16 cellular contexts compared by ENCODE assay signal in genomic region chr1:101162300-101162699, GRCh38.
DNase-seq lines count a peak whose midpoint lies in the region; ATAC-seq and TF ChIP-seq lines count a peak whose summit lies in the region.
"Had no signal": no experiment of that assay in that cellular context is flagged by ENCODE, and none has a peak within 500 bp of the region (broad histone marks: within the 10 kb centered on the region; RNA-seq: fewer than 3 reads in every experiment).

No MANE protein-coding gene starts in this region.

- WGBS in heart left ventricle, 4 donors = 59 to 68% (median 68%) methylated on average over 3 of the region's 3 CpGs
- 65 to 68% methylated on average over 3 of the region's 3 CpGs for WGBS in esophagus squamous epithelium, 2 donors
- WGBS in psoas muscle, 3 donors = 64 to 66% (median 65%) methylated on average over 3 of the region's 3 CpGs

- TF ChIP-seq POLR2A in heart left ventricle (IDR thresholded peaks at IDR 0.05) (no peak), esophagus squamous epithelium (IDR thresholded peaks at IDR 0.05) (no peak)

- peak overlapping the region; percentile 50 to 81 (median 68) for H3K27ac ChIP-seq in heart left ventricle
- H3K27ac ChIP-seq in esophagus squamous epithelium = peak overlapping the region in 3 of 4 donors; percentile 27 to 56 (median 39)
- H3K27ac ChIP-seq in psoas muscle = peak overlapping the region; percentile 47
- peak overlapping the region; percentile 15 for H3K27ac ChIP-seq in upper lobe of right lung

- DNase-seq in heart left ventricle (no peak), left cardiac atrium (no peak), esophagus squamous epithelium (lab: John Stamatoyannopoulos, UW) (no peak), psoas muscle (no peak), upper lobe of right lung (no peak), NCI-H1694 treated with DMSO at 0.1 percent for 48 hours (lab: John Stamatoyannopoulos, UW) (no peak)
- DNase-seq: 8988T; H7; NCI-H1105; NCI-H2081 treated with DMSO at 0.1 percent for 48 hours; NCI-H510A; NCI-H748 treated with DMSO at 0.1 percent for 48 hours; NK-92 treated with Interleukin-12 subunit alpha and Interleukin-12 subunit beta, amount 100 ng/mL, for 24 hours; SHP77 had no signal

- H3K4me1 ChIP-seq in heart left ventricle (peaks cover 3 to 38% (median 12%) of the 10 kb centered on the region in 12 donors), esophagus squamous epithelium (no peaks in the 10 kb centered on the region), psoas muscle (no peaks in the 10 kb centered on the region), upper lobe of right lung (peaks cover 10% of the 10 kb centered on the region)

- H3K4me3 ChIP-seq in heart left ventricle = no peak overlapping the region
- no peak overlapping the region for H3K4me3 ChIP-seq in esophagus squamous epithelium
- no peak overlapping the region for H3K4me3 ChIP-seq in psoas muscle
- no peak overlapping the region for H3K4me3 ChIP-seq in upper lobe of right lung

- intact Hi-C loops in heart left ventricle (cut with DNase I) = loop anchor here in 3 of 10 donors (5.0 kb wide), 1 partner anchor 75 kb away; the partner anchor contains the start of gene S1PR1 (in 3 of the 3)
- intact Hi-C loops in left cardiac atrium (cut with DNase I) = no loop called here
- intact Hi-C loops in esophagus squamous epithelium (cut with DNase I) = no loop called here
- intact Hi-C loops in psoas muscle (cut with DNase I) = loop anchor here in 1 of 2 donors (2.0 kb wide), 1 partner anchor 79 kb away; no protein-coding TSS in a partner anchor
- intact Hi-C loops in upper lobe of right lung (cut with DNase I) = no loop called here

- H3K9me3 ChIP-seq in heart left ventricle = peaks cover 0 to 6% (median 0%) of the 10 kb centered on the region in 12 donors
- no peaks in the 10 kb centered on the region for H3K9me3 ChIP-seq in esophagus squamous epithelium
- H3K9me3 ChIP-seq in psoas muscle = no peaks in the 10 kb centered on the region
- no peaks in the 10 kb centered on the region for H3K9me3 ChIP-seq in upper lobe of right lung

- ATAC-seq in heart left ventricle = peak in 1 of 4 donors; percentile 64
- no peak for ATAC-seq in left cardiac atrium
- no peak for ATAC-seq in psoas muscle
- ATAC-seq in upper lobe of right lung = no peak
- ATAC-seq in HG03571 (IDR thresholded peaks at IDR 0.05; ENCODE audit: unreplicated experiment) = no peak
- no peak for ATAC-seq in GM18861 (IDR thresholded peaks at IDR 0.05; ENCODE audit: unreplicated experiment)

- TF ChIP-seq CTCF in heart left ventricle (IDR thresholded peaks at IDR 0.05) = no peak
- TF ChIP-seq CTCF in esophagus squamous epithelium (IDR thresholded peaks at IDR 0.05) = no peak
- no peak for TF ChIP-seq CTCF in psoas muscle (IDR thresholded peaks at IDR 0.05)
- TF ChIP-seq CTCF in upper lobe of right lung (IDR thresholded peaks at IDR 0.05) = no peak

- H3K36me3 ChIP-seq in heart left ventricle (no peaks in the 10 kb centered on the region), esophagus squamous epithelium (no peaks in the 10 kb centered on the region), psoas muscle (ENCODE audit: insufficient read depth in 1 of 2, low read depth in 1 of 2) (no peaks in the 10 kb centered on the region), upper lobe of right lung (no peaks in the 10 kb centered on the region)

- no peaks in the 10 kb centered on the region for H3K27me3 ChIP-seq in heart left ventricle
- no peaks in the 10 kb centered on the region for H3K27me3 ChIP-seq in esophagus squamous epithelium
- H3K27me3 ChIP-seq in psoas muscle (ENCODE audit: insufficient read depth in 3 of 3, low read length in 2 of 3) = no peaks in the 10 kb centered on the region
- no peaks in the 10 kb centered on the region for H3K27me3 ChIP-seq in upper lobe of right lung

Comparison
In these comparisons a context has a peak if more than half of its experiments do, and no peak if none do; other contexts are left out.
1. H3K27ac ChIP-seq: peak in every context shown above with its lines; median percentile 68 in heart left ventricle; 47 in psoas muscle; 39 in esophagus squamous epithelium; 15 in upper lobe of right lung.